ENCODE assay signal across 25 cellular contexts in genomic region chr2:14134737-14135136, GRCh38.
"Had no signal": no experiment of that assay in that cellular context is flagged by ENCODE, and none has a peak within 500 bp of the region (broad histone marks: within the 10 kb centered on the region; RNA-seq: fewer than 3 reads in every experiment).

No MANE protein-coding gene starts in this region.

- H3K9me3 ChIP-seq: gastroesophageal sphincter, heart left ventricle, prostate gland, stomach, tibial artery had no signal

- H3K27ac Mint-ChIP-seq: memory B cell; natural killer cell treated with Interleukin-12 subunit alpha and Interleukin-12 subunit beta and Interleukin-15 and Interleukin-18, amount 100 ng/mL, for 72 hours; stimulated activated effector memory CD8-positive, alpha-beta T cell treated with anti-CD3 and anti-CD28 coated beads, Interleukin-12 subunit alpha, Interleukin-12 subunit beta, amount 100 ng/mL, for 72 hours; type B pancreatic cell had no signal

- ATAC-seq: esophagus mucosa; gastroesophageal sphincter; heart left ventricle; left lobe of liver; natural killer cell treated with Interleukin-12 subunit alpha and Interleukin-12 subunit beta and Interleukin-15 and Interleukin-18, amount 100 ng/mL, for 72 hours; right cardiac atrium; stimulated activated effector memory CD8-positive, alpha-beta T cell treated with anti-CD3 and anti-CD28 coated beads, Interleukin-12 subunit alpha, Interleukin-12 subunit beta, amount 100 ng/mL, for 72 hours had no signal

- H3K27ac ChIP-seq: dorsolateral prefrontal cortex, epithelial cell of prostate, gastroesophageal sphincter, heart left ventricle, hepatocyte, prostate gland, stomach, tibial artery had no signal

- H3K4me3 ChIP-seq: dorsolateral prefrontal cortex, gastroesophageal sphincter, heart left ventricle, hepatocyte, lung, prostate gland, smooth muscle cell, stomach, tibial artery had no signal

- H3K4me1 ChIP-seq: gastroesophageal sphincter, heart left ventricle, prostate gland, stomach, tibial artery had no signal

- H3K79me2 ChIP-seq: hepatocyte had no signal

- H3K9me3 Mint-ChIP-seq: neural crest cell had no signal

- H3K27me3 Mint-ChIP-seq: memory B cell; naive B cell; natural killer cell treated with Interleukin-12 subunit alpha and Interleukin-12 subunit beta and Interleukin-15 and Interleukin-18, amount 100 ng/mL, for 72 hours; type B pancreatic cell had no signal

- H3K27me3 ChIP-seq: dorsolateral prefrontal cortex, gastroesophageal sphincter, hepatocyte, stomach, tibial artery had no signal

- H3K36me3 Mint-ChIP-seq: memory B cell; naive B cell; stimulated activated effector memory CD8-positive, alpha-beta T cell treated with anti-CD3 and anti-CD28 coated beads, Interleukin-12 subunit alpha, Interleukin-12 subunit beta, amount 100 ng/mL, for 72 hours; type B pancreatic cell had no signal

- H3K4me2 ChIP-seq: hepatocyte, smooth muscle cell had no signal

- H2AFZ ChIP-seq: hepatocyte had no signal

- DNase-seq: dorsolateral prefrontal cortex; effector CD4-positive, alpha-beta T cell; heart left ventricle; kidney; naive B cell; right cardiac atrium; stimulated activated CD4-positive, alpha-beta T cell treated with anti-CD3 and anti-CD28 coated beads, Interleukin-12 subunit alpha, Interleukin-12 subunit beta, amount 100 ng/mL, for 4 hours; stimulated activated CD4-positive, alpha-beta T cell treated with anti-CD3 and anti-CD28 coated beads, Interleukin-1b, Interleukin-23, amount 100 ng/mL, for 48 hours; stimulated activated CD4-positive, alpha-beta T cell treated with anti-CD3 and anti-CD28 coated beads, Interleukin-4, amount 100 ng/mL, for 1 hour; stimulated activated naive CD4-positive, alpha-beta T cell treated with Interleukin-2 at 50 U/mL for 16 hours; stomach; tibial artery had no signal

- H3K36me3 ChIP-seq: gastroesophageal sphincter, heart left ventricle, prostate gland, stomach, tibial artery had no signal

- H3K4me1 Mint-ChIP-seq: memory B cell; naive B cell; stimulated activated effector memory CD8-positive, alpha-beta T cell treated with anti-CD3 and anti-CD28 coated beads, Interleukin-12 subunit alpha, Interleukin-12 subunit beta, amount 100 ng/mL, for 72 hours had no signal

- H3K4me3 Mint-ChIP-seq: memory B cell; naive B cell; natural killer cell treated with Interleukin-12 subunit alpha and Interleukin-12 subunit beta and Interleukin-15 and Interleukin-18, amount 100 ng/mL, for 72 hours; neural crest cell; stimulated activated effector memory CD8-positive, alpha-beta T cell treated with anti-CD3 and anti-CD28 coated beads, Interleukin-12 subunit alpha, Interleukin-12 subunit beta, amount 100 ng/mL, for 72 hours; type B pancreatic cell had no signal
